In the genomic region with DNA sequence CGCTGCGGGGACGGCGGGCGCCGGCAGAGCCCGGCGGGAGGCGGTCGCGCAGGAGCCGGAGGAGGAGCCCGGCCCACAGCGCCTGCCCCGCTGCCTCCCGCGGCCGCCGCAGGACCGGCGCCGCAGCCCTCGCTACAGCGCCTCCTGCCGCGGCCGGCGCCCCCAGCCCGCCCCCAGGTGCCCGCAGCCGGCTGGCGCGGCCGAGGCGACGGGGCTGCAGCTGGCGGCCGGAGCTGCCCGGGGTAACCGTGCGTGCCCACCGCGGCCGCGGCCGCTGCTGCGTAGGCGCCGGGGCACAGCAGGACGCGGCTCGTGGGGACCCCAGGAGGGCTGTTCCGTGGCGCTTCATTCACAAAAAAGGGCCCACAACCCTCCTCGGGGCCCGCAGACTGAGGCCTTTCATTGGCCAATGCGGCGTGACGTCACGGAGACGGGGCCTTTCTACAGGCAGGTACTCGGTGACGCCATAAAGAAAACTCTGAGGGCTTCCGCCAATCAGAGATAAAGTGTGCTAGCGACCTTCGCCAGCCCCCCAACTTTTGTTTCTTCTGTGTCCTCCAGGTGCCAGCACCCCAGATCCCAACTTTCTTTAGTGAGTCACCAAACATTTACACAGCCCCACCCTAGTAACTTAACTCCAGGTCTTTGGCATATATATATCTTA, we compare ENCODE assay signal across 8 cellular contexts. TPM values are rescaled to one million over a fixed set of nuclear protein-coding genes. Genes with fewer than 3 reads are reported as not detected.
DNase-seq lines count a peak whose midpoint lies in the region; ATAC-seq lines count a peak whose summit lies in the region.

A gene (minus strand): TSS at position 353 of the 664 bp plus-strand sequence. CDS start 465 bp downstream, outside the sequence.

- no peak within 1 kb of the TSS for H3K27ac Mint-ChIP-seq in dendritic cell treated with granulocyte-macrophage colony-stimulating factor and Interleukin-4, amounts not matched to agents 40 ng/mL and 50 ng/mL, for 4 days

- peak within 1 kb of the TSS; percentile 67 for H3K4me3 Mint-ChIP-seq in dendritic cell treated with granulocyte-macrophage colony-stimulating factor and Interleukin-4, amounts not matched to agents 40 ng/mL and 50 ng/mL, for 4 days

- no peaks in the 10 kb centered on the region for H3K4me1 Mint-ChIP-seq in dendritic cell treated with granulocyte-macrophage colony-stimulating factor and Interleukin-4, amounts not matched to agents 40 ng/mL and 50 ng/mL, for 4 days (ENCODE audit: low read depth)

- H3K27me3 Mint-ChIP-seq in dendritic cell treated with granulocyte-macrophage colony-stimulating factor and Interleukin-4, amounts not matched to agents 40 ng/mL and 50 ng/mL, for 4 days: peaks cover 67% of the 10 kb centered on the region

- H3K36me3 Mint-ChIP-seq in dendritic cell treated with granulocyte-macrophage colony-stimulating factor and Interleukin-4, amounts not matched to agents 40 ng/mL and 50 ng/mL, for 4 days (ENCODE audit: low read depth): no peaks in the 10 kb centered on the region

- intact Hi-C loops in dendritic cell treated with granulocyte-macrophage colony-stimulating factor and Interleukin-4, amounts not matched to agents 40 ng/mL and 50 ng/mL, for 4 days (cut with micrococcal nuclease): loop anchor here (2.0 kb wide), 1 partner anchor 35 kb away; a partner anchor contains a TSS
- intact Hi-C loops in left colon (cut with DNase I, micrococcal nuclease): loop anchor here in 1 of 2 donors (10.0 kb wide), 2 partner anchors 55 to 65 kb away; no protein-coding TSS in a partner anchor

- DNase-seq in COLO668 (lab: John Stamatoyannopoulos, UW; ENCODE audit: unreplicated experiment) (peak; percentile 94), NCI-H345 treated with DMSO at 0.1 percent for 48 hours (lab: John Stamatoyannopoulos, UW; ENCODE audit: unreplicated experiment) (peak; percentile 86), left colon (peak; percentile 96 to 97), RPMI8226 (no peak)
- peak; percentile 69 to 73 for DNase-seq in activated CD4-positive, alpha-beta T cell treated with anti-CD3 and anti-CD28 coated beads, Interleukin-2, amount 50 U/mL, for 4 hours
- peak; percentile 69 to 75 for DNase-seq in stimulated activated CD4-positive, alpha-beta T cell treated with anti-CD3 and anti-CD28 coated beads, Interleukin-15, amount 100 ng/mL, for 48 hours (ENCODE audit: low read depth in 2 of 2)

- no peaks in the 10 kb centered on the region for H3K9me3 Mint-ChIP-seq in dendritic cell treated with granulocyte-macrophage colony-stimulating factor and Interleukin-4, amounts not matched to agents 40 ng/mL and 50 ng/mL, for 4 days

- ATAC-seq in HG02642 (IDR thresholded peaks at IDR 0.05; ENCODE audit: poor library complexity, unreplicated experiment) (peak; percentile 77), left colon (peak; percentile 90)

RNA-seq across cellular contexts. Expression of the gene that starts here (rescaled TPM):
- 10 to 100 TPM; 16.5 to 20.8 TPM for total RNA-seq in left colon
